ENCODE assay signal across 8 cellular contexts in genomic region chr17:17044846-17045561, GRCh38. TPM values are rescaled to one million over a fixed set of nuclear protein-coding genes. Genes with fewer than 3 reads are reported as not detected.
DNase-seq lines count a peak whose midpoint lies in the region; ATAC-seq, FAIRE-seq and TF ChIP-seq lines count a peak whose summit lies in the region.

No MANE protein-coding gene starts in this region.

- no peaks in the 10 kb centered on the region for H3K9me3 ChIP-seq in K562 (replicated peaks; ENCODE audit: control insufficient read depth, insufficient read depth, low read depth, low read length)

- H3K9ac ChIP-seq in K562 (ENCODE audit: insufficient read depth in 1 of 2, low read depth in 2 of 2, low read length in 2 of 2): peak overlapping the region in 1 of 2 experiments; percentile 42; a peak in 1 of 4 replicates

- H3K27ac ChIP-seq in K562 (ENCODE audit: extremely low read depth, low read depth, low read length): no peak overlapping the region

- peaks cover 29% of the 10 kb centered on the region in 2 experiments; a peak in 4 of 5 replicates for H3K4me1 ChIP-seq in K562 (replicated peaks in 1 of 2; ENCODE audit: control insufficient read depth in 2 of 2, insufficient read depth in 2 of 2, low read length in 2 of 2)

- FAIRE-seq in GM12892 (lab: Jason Lieb, UNC) (peak; percentile 70), K562 (lab: Jason Lieb, UNC) (peak; percentile 72)

- peaks cover 62% of the 10 kb centered on the region for H3K79me2 ChIP-seq in K562 (ENCODE audit: control insufficient read depth, insufficient read depth, low read length)

- no peak overlapping the region for H2AFZ ChIP-seq in K562 (ENCODE audit: low read depth, low read length)

- in situ Hi-C loops in K562 (cut with MboI): no loop called here

- TF ChIP-seq CTCF in AG09309 (IDR thresholded peaks at IDR 0.05; ENCODE audit: control insufficient read depth, insufficient read depth, low read depth, low read length, missing control alignments) (no peak), K562 (IDR thresholded peaks at IDR 0.05 in 2 of 3, conservative IDR thresholded peaks at IDR 0.05 in 1 of 3; ENCODE audit: insufficient read depth in 2 of 3, low read depth in 1 of 3, low read length in 3 of 3) (no peak)

- TF ChIP-seq RAD21 in K562 (CRISPR knock-in tag; conservative IDR thresholded peaks at IDR 0.05 in 1 of 2, IDR thresholded peaks at IDR 0.05 in 1 of 2): no peak

- TF ChIP-seq POLR2A in GM12892 (IDR thresholded peaks at IDR 0.05; ENCODE audit: low read depth, low read length): no peak
- TF ChIP-seq POLR2A in K562 (conservative IDR thresholded peaks at IDR 0.05): no peak

- no peaks in the 10 kb centered on the region for H3K36me3 ChIP-seq in K562 (ENCODE audit: control insufficient read depth, insufficient read depth, low read length)

- 9% methylated on average over 5 of the region's 6 CpGs for WGBS in K562 (ENCODE audit: insufficient coverage, low coverage, missing lambda C conversion rate)

- intact Hi-C loops in K562 (cut with micrococcal nuclease): no loop called here

- no peak for ATAC-seq in K562
- ATAC-seq in HG03565 (IDR thresholded peaks at IDR 0.05; ENCODE audit: unreplicated experiment): no peak

- H3K4me3 ChIP-seq in AG09309 (ENCODE audit: control insufficient read depth, low read depth, low read length) (peak overlapping the region; percentile 80), K562 (no peak overlapping the region)

- no TSS peak for BruUV-seq in K562 (replicated peaks; lab: Mats Ljungman, UMichigan)

- CTCF ChIA-PET in K562 (lab: Yijun Ruan, JAX; ENCODE audit: low intra/inter-chr PET ratio): no interaction called here

- DNase-seq in AG09309 (ENCODE audit: low read depth) (peak; percentile 46), GM12892 (ENCODE audit: insufficient read length) (no peak), NOMO-1 treated with dmso at 0.1 percent for 144 hours (lab: John Stamatoyannopoulos, UW; ENCODE audit: unreplicated experiment) (peak; percentile 86), K562 (ENCODE audit: extremely low read depth in 1 of 4, low spot score in 3 of 4) (peak in 1 of 4 experiments; percentile 31), islet precursor cell (peak; percentile 86), smooth muscle cell of the brain vasculature (ENCODE audit: low read depth, low spot score) (peak; percentile 57)
- no peak for DNase-seq in stimulated activated CD4-positive, alpha-beta T cell treated with anti-CD3 and anti-CD28 coated beads, Interleukin-4, amount 100 ng/mL, for 24 hours

- POLR2A ChIA-PET in K562 (lab: Yijun Ruan, JAX): interaction anchor here (0.5 to 1.1 kb wide), 5 partner anchors 10 to 43 kb away, joined by 3 to 6 read pairs (median 3); no protein-coding TSS in a partner anchor

- no peak for TF ChIP-seq EP300 in K562 (IDR thresholded peaks at IDR 0.05; ENCODE audit: low read length)

- H3K27me3 ChIP-seq in K562 (ENCODE audit: control insufficient read depth in 2 of 2, insufficient read depth in 2 of 2, low read length in 2 of 2): no peaks in the 10 kb centered on the region

- H3K9me1 ChIP-seq in K562 (ENCODE audit: control insufficient read depth, insufficient read depth, low read length): no peaks in the 10 kb centered on the region

- no peak overlapping the region for H3K4me2 ChIP-seq in K562 (ENCODE audit: insufficient read depth, low read length)

- H4K20me1 ChIP-seq in K562 (replicated peaks; ENCODE audit: control insufficient read depth, insufficient read depth, low read length): peaks cover 20% of the 10 kb centered on the region; the same call in 1 of the 2 replicates

TF ChIP-seq in K562, 482 proteins besides CTCF, POLR2A, EP300 and RAD21:
- TF ChIP-seq CTBP1 (IDR thresholded peaks at IDR 0.05; ENCODE audit: borderline replicate concordance) (peak; percentile 34; the same call in 1 of the 2 replicates), ZNF282 (CRISPR knock-in tag; IDR thresholded peaks at IDR 0.05) (no peak), ZNF766 (CRISPR knock-in tag; conservative IDR thresholded peaks at IDR 0.05) (peak; percentile 46; the same call in 1 of the 2 replicates), SPI1 (IDR thresholded peaks at IDR 0.05; ENCODE audit: borderline replicate concordance, low read depth, low read length) (peak; percentile 97), GABPA (tag; conservative IDR thresholded peaks at IDR 0.05; ENCODE audit: low read depth) (peak; percentile 47), ZNF699 (CRISPR knock-in tag; IDR thresholded peaks at IDR 0.05; ENCODE audit: insufficient replicate concordance) (no peak), HBP1 (CRISPR knock-in tag; IDR thresholded peaks at IDR 0.05) (no peak), FOXA3 (CRISPR knock-in tag; conservative IDR thresholded peaks at IDR 0.05 in 1 of 2, IDR thresholded peaks at IDR 0.05 in 1 of 2) (0 out of 4 replicates have a peak, but pooled peaks of 1 of the 2 experiments have one; percentile 19)

RNA-seq across cellular contexts. Expression of gene MPRIP, which starts 2.7 kb away (rescaled TPM):
- 53.9 TPM for polyA plus RNA-seq in GM12892 (2012; ENCODE audit: missing spikeins)
- total RNA-seq in K562 (2011; cell fraction: chromatin; rRNA removed; ENCODE audit: low replicate concordance): 73.2 and 115 TPM in 2 replicates
- 49.1 and 50.7 TPM in 2 replicates for total RNA-seq in K562 (2011; cell fraction: nucleolus; rRNA removed)
- 59.9 and 61.7 TPM in 2 replicates for total RNA-seq in K562 (2011; cell fraction: nucleoplasm; rRNA removed)
- total RNA-seq in K562 (2014; rRNA removed) (49.0 and 70.2 TPM in 2 replicates), K562 (2014; rRNA removed; fragmentation: Illumina TruSeq; extraction: Trizol) (29.2 and 33.4 TPM in 2 replicates), K562 (2015; rRNA removed; fragmentation: Illumina TruSeq; extraction: Trizol) (41.3 and 41.8 TPM in 2 replicates), K562 (2021) (71.0 and 72.6 TPM in 2 replicates)
- polyA plus RNA-seq in K562 (2011; rRNA removed) (22.8 and 28.6 TPM in 2 replicates), K562 (2014; fragmentation: Illumina TruSeq; extraction: Trizol) (28.7 and 30.1 TPM in 2 replicates), K562 (2014; fragmentation: Nextera tagmentation; extraction: Ambion mirVana) (10 to 100 TPM; 10.0 to 10.1 TPM), K562 (2014; rRNA removed) (32.0 and 37.6 TPM in 2 replicates)
- polyA plus RNA-seq in K562 (2011; cell fraction: cytosol; rRNA removed): 21.1 and 26.2 TPM in 2 replicates
- polyA plus RNA-seq in K562 (2011; cell fraction: nucleus; rRNA removed): 35.5 and 45.4 TPM in 2 replicates
- polyA plus RNA-seq in K562 (2012): 36.3 and 45.7 TPM in 2 replicates
- polyA minus RNA-seq in K562 (2011; rRNA and poly(A)+ RNA removed): 30.8 and 32.1 TPM in 2 replicates
- polyA minus RNA-seq in K562 (2011; cell fraction: cytosol; rRNA and poly(A)+ RNA removed): 20.0 and 30.2 TPM in 2 replicates
- polyA minus RNA-seq in K562 (2011; cell fraction: nucleus; rRNA and poly(A)+ RNA removed): 21.0 and 28.3 TPM in 2 replicates

Comparison
In these comparisons a context has a peak if more than half of its experiments do, and no peak if none do; other contexts are left out.
1. DNase-seq: peak in AG09309 (single experiment), NOMO-1 treated with dmso at 0.1 percent for 144 hours (single experiment), islet precursor cell (single experiment) and smooth muscle cell of the brain vasculature (single experiment); none in GM12892 (single experiment) and stimulated activated CD4-positive, alpha-beta T cell treated with anti-CD3 and anti-CD28 coated beads, Interleukin-4, amount 100 ng/mL, for 24 hours (single experiment).